In the genomic region with DNA sequence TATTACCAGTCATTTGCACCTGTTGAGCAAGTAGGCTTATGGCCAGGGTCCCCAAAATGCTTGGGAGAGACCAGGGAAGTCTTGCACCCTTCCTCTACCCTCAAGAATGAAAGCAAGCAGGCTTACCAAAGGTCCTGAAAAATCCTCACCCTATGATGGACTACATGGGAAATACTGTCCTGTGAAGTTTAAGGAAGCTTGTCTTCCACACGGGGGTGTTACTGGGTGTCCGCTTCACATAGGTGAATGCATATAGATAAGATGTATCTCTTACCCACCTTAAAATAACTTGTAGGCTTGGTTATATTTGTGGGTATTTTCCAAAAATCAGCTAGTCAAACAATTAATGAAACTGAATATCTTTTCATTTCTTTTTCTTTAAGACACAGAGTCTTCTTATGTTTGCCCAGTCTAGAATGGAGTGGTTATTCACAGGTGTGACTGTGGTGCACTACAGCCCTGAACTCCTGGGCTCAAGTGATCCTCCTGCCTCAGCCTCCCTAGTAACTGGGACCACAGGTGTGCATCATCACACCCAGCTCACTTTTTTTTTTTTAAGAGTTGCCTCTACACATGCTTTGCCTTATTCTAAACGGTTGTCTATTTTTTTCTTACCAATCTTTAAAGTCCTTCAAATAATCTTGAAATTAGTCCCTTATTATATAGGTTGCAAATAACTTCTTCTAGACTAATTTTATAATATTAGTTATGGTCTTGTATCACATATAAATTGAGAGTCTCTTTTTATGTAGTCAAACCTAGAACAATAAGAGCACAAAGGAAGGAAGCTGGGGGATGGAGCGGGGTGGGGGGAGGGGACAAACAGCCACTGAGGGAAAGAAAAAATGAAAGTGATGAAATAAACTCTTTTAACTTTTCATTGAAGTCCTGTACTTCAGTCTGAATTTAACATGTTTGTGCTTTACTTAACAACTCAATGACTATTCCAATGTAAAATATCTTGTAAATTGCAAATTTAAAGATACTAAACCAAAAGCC, we compare ENCODE assay signal across 36 cellular contexts. TPM values are rescaled to one million over a fixed set of nuclear protein-coding genes. Genes with fewer than 3 reads are reported as not detected.
DNase-seq lines count a peak whose midpoint lies in the region; ATAC-seq and TF ChIP-seq lines count a peak whose summit lies in the region.
"Had no signal": no experiment of that assay in that cellular context is flagged by ENCODE, and none has a peak within 500 bp of the region (broad histone marks: within the 10 kb centered on the region; RNA-seq: fewer than 3 reads in every experiment).

No MANE protein-coding gene starts in this region.

- in situ Hi-C loops in GM13977 (cut with MboI; ENCODE audit: low pct_unique_long_range_greater_than_20kb, low sequenced_read_pairs, unreplicated experiment) = no loop called here

- H3K4me2 ChIP-seq in DND-41 (ENCODE audit: insufficient read depth, low read length) (peak overlapping the region; percentile 48), Loucy (ENCODE audit: low read depth, low read length, poor library complexity, severe bottlenecking) (peak overlapping the region; percentile 72)
- H3K4me2 ChIP-seq: GM23338, KMS-11 had no signal

- CTCF ChIA-PET in activated CD4-positive, alpha-beta memory T cell treated with anti-CD3 and anti-CD28 coated beads for 36 hours (lab: Charles Lee) = no interaction called here

- TF ChIP-seq CTCF in DND-41 (IDR thresholded peaks at IDR 0.05; ENCODE audit: borderline replicate concordance, extremely low read depth, low read length, poor library complexity, severe bottlenecking) = no peak
- TF ChIP-seq CTCF in Loucy (conservative IDR thresholded peaks at IDR 0.05; ENCODE audit: low read length) = no peak
- TF ChIP-seq CTCF in GM13977 (IDR thresholded peaks at IDR 0.05; ENCODE audit: extremely low read depth, insufficient read depth, missing control alignments) = no peak

- no peak for DNase-seq in activated T-cell treated with anti-CD3 and anti-CD28 coated beads, Interleukin-2, amount 50 U/mL, for 24 hours
- DNase-seq in activated T-cell treated with anti-CD3 and anti-CD28 coated beads, Interleukin-2, amount 50 U/mL, for 48 hours = no peak
- DNase-seq in DND-41 (peak; percentile 55), GM13977 (ENCODE audit: low spot score) (no peak)
- no peak for DNase-seq in activated CD4-positive, alpha-beta memory T cell treated with anti-CD3 and anti-CD28 coated beads for 36 hours
- DNase-seq: COR-L47; effector CD8-positive, alpha-beta T cell; HFFc6; kidney glomerular epithelial cell; lower lobe of right lung; midbrain; natural killer cell; NCI-H1417; NCI-H2029; NCI-H524; NK-92 treated with Interleukin-12 subunit alpha and Interleukin-12 subunit beta, amount 100 ng/mL, for 24 hours; nucleus accumbens; psoas muscle; Right ventricle myocardium superior; stimulated activated CD4-positive, alpha-beta T cell treated with anti-CD3 and anti-CD28 coated beads, Interleukin-12 subunit alpha, Interleukin-12 subunit beta, amount 100 ng/mL, for 4 hours; stimulated activated CD4-positive, alpha-beta T cell treated with anti-CD3 and anti-CD28 coated beads, Interleukin-2, amount 100 ng/mL, for 48 hours; transverse colon had no signal

- H3K36me3 ChIP-seq in DND-41 (ENCODE audit: insufficient read depth, low read length) = no peaks in the 10 kb centered on the region
- no peaks in the 10 kb centered on the region for H3K36me3 ChIP-seq in Loucy (ENCODE audit: insufficient read depth, low read length)
- H3K36me3 ChIP-seq: ascending aorta, cardiac muscle cell, gastroesophageal sphincter, lower lobe of right lung, transverse colon had no signal

- peaks cover 23% of the 10 kb centered on the region for H3K4me1 ChIP-seq in DND-41 (ENCODE audit: insufficient read depth, low read length)
- H3K4me1 ChIP-seq in Loucy (ENCODE audit: insufficient read depth, low read length, poor library complexity, severe bottlenecking) = peaks cover 22% of the 10 kb centered on the region
- H3K4me1 ChIP-seq: ascending aorta, gastroesophageal sphincter, lower lobe of right lung, psoas muscle, transverse colon had no signal

- H3K27ac ChIP-seq in DND-41 (ENCODE audit: low read length) = peak overlapping the region; percentile 71
- H3K27ac ChIP-seq: ascending aorta, cardiac muscle cell, coronary artery, gastroesophageal sphincter, HL-60, KMS-11, lower lobe of right lung, psoas muscle, transverse colon had no signal

- peak overlapping the region; percentile 55; the same call in 1 of the 2 replicates for H2AFZ ChIP-seq in DND-41 (ENCODE audit: low read depth, low read length)
- H2AFZ ChIP-seq in Loucy (ENCODE audit: low read length) = peak overlapping the region; percentile 81
- H2AFZ ChIP-seq: GM23338 had no signal

- intact Hi-C loops in activated CD4-positive, alpha-beta memory T cell treated with anti-CD3 and anti-CD28 coated beads for 36 hours (cut with micrococcal nuclease) = no loop called here

- no peaks in the 10 kb centered on the region for H3K9me3 Mint-ChIP-seq in activated T-cell treated with anti-CD3 and anti-CD28 coated beads, Interleukin-2, amount 50 U/mL, for 24 hours
- H3K9me3 Mint-ChIP-seq in activated naive CD4-positive, alpha-beta T cell treated with anti-CD3 and anti-CD28 coated beads, Interleukin-2, amount 50 U/mL, for 24 hours = peaks cover 25% of the 10 kb centered on the region
- H3K9me3 Mint-ChIP-seq in activated CD4-positive, alpha-beta memory T cell treated with anti-CD3 and anti-CD28 coated beads for 36 hours = peaks cover 15% of the 10 kb centered on the region
- H3K9me3 Mint-ChIP-seq: HFFc6, natural killer cell had no signal

- H3K9ac ChIP-seq in DND-41 (ENCODE audit: low read depth, low read length) (peak overlapping the region; percentile 30; the same call in 1 of the 2 replicates), Loucy (ENCODE audit: low read depth, low read length, poor library complexity, severe bottlenecking) (peak overlapping the region; percentile 49)
- H3K9ac ChIP-seq: KMS-11 had no signal

- H3K4me1 Mint-ChIP-seq in activated T-cell treated with anti-CD3 and anti-CD28 coated beads, Interleukin-2, amount 50 U/mL, for 24 hours (ENCODE audit: low read depth) = peaks cover 23% of the 10 kb centered on the region
- peaks cover 31% of the 10 kb centered on the region for H3K4me1 Mint-ChIP-seq in activated naive CD4-positive, alpha-beta T cell treated with anti-CD3 and anti-CD28 coated beads, Interleukin-2, amount 50 U/mL, for 24 hours
- peaks cover 9% of the 10 kb centered on the region for H3K4me1 Mint-ChIP-seq in activated CD4-positive, alpha-beta memory T cell treated with anti-CD3 and anti-CD28 coated beads for 36 hours (ENCODE audit: low read depth)
- H3K4me1 Mint-ChIP-seq: natural killer cell had no signal

- no peaks in the 10 kb centered on the region for H3K9me2 ChIP-seq in Loucy (replicated peaks; ENCODE audit: low read depth, low read length)

- H3K4me3 ChIP-seq in DND-41 (ENCODE audit: low read depth in 1 of 2, low read length in 2 of 2) = no peak overlapping the region
- H3K4me3 ChIP-seq in Loucy (ENCODE audit: low read length, poor library complexity, severe bottlenecking) = peak overlapping the region; percentile 55
- H3K4me3 ChIP-seq: ascending aorta, cardiac muscle cell, coronary artery, gastroesophageal sphincter, GM23338, lower lobe of right lung, psoas muscle, transverse colon had no signal

- no peaks in the 10 kb centered on the region for H3K27me3 Mint-ChIP-seq in activated T-cell treated with anti-CD3 and anti-CD28 coated beads, Interleukin-2, amount 50 U/mL, for 24 hours
- no peaks in the 10 kb centered on the region for H3K27me3 Mint-ChIP-seq in activated naive CD4-positive, alpha-beta T cell treated with anti-CD3 and anti-CD28 coated beads, Interleukin-2, amount 50 U/mL, for 24 hours
- no peaks in the 10 kb centered on the region for H3K27me3 Mint-ChIP-seq in activated CD4-positive, alpha-beta memory T cell treated with anti-CD3 and anti-CD28 coated beads for 36 hours
- H3K27me3 Mint-ChIP-seq: activated naive CD8-positive, alpha-beta T cell had no signal

- no peaks in the 10 kb centered on the region for H3K27me3 ChIP-seq in DND-41 (ENCODE audit: insufficient read depth, low read length, poor library complexity)
- H3K27me3 ChIP-seq in Loucy (ENCODE audit: insufficient read depth, low read length, poor library complexity, severe bottlenecking) = no peaks in the 10 kb centered on the region
- H3K27me3 ChIP-seq: ascending aorta, cardiac muscle cell, gastroesophageal sphincter, transverse colon had no signal

- H3F3A ChIP-seq in Loucy (ENCODE audit: low read depth) = no peaks in the 10 kb centered on the region

- peak overlapping the region; percentile 53 for H3K27ac Mint-ChIP-seq in activated T-cell treated with anti-CD3 and anti-CD28 coated beads, Interleukin-2, amount 50 U/mL, for 24 hours
- peak overlapping the region; percentile 56 for H3K27ac Mint-ChIP-seq in activated naive CD4-positive, alpha-beta T cell treated with anti-CD3 and anti-CD28 coated beads, Interleukin-2, amount 50 U/mL, for 24 hours
- H3K27ac Mint-ChIP-seq in activated CD4-positive, alpha-beta memory T cell treated with anti-CD3 and anti-CD28 coated beads for 36 hours = no peak overlapping the region
- H3K27ac Mint-ChIP-seq: activated naive CD8-positive, alpha-beta T cell; activated T-helper 1 cell treated with anti-CD3 and anti-CD28 coated beads, Interleukin-12 subunit alpha, Interleukin-12 subunit beta, Interleukin-2, Interleukin-4 antibody, amounts not matched to agents 30 ng/mL and 10 ng/mL and 1 ng/mL, durations not matched to agents 14 hours and 24 hours and 36 hours; GM23338; HFFc6; natural killer cell had no signal

- H4K20me1 ChIP-seq in DND-41 (ENCODE audit: insufficient read depth, low read length) (no peaks in the 10 kb centered on the region), Loucy (ENCODE audit: insufficient read depth, low read length, poor library complexity, severe bottlenecking) (no peaks in the 10 kb centered on the region)

- no peaks in the 10 kb centered on the region for H3K36me3 Mint-ChIP-seq in activated T-cell treated with anti-CD3 and anti-CD28 coated beads, Interleukin-2, amount 50 U/mL, for 24 hours (ENCODE audit: low read depth)
- peaks cover 7% of the 10 kb centered on the region for H3K36me3 Mint-ChIP-seq in activated naive CD4-positive, alpha-beta T cell treated with anti-CD3 and anti-CD28 coated beads, Interleukin-2, amount 50 U/mL, for 24 hours
- H3K36me3 Mint-ChIP-seq in activated CD4-positive, alpha-beta memory T cell treated with anti-CD3 and anti-CD28 coated beads for 36 hours = peaks cover 2% of the 10 kb centered on the region
- H3K36me3 Mint-ChIP-seq: natural killer cell had no signal

- no peak overlapping the region for H3K4me3 Mint-ChIP-seq in activated T-cell treated with anti-CD3 and anti-CD28 coated beads, Interleukin-2, amount 50 U/mL, for 24 hours
- H3K4me3 Mint-ChIP-seq in activated naive CD4-positive, alpha-beta T cell treated with anti-CD3 and anti-CD28 coated beads, Interleukin-2, amount 50 U/mL, for 24 hours = peak overlapping the region; percentile 15
- no peak overlapping the region for H3K4me3 Mint-ChIP-seq in activated CD4-positive, alpha-beta memory T cell treated with anti-CD3 and anti-CD28 coated beads for 36 hours
- H3K4me3 Mint-ChIP-seq: activated naive CD8-positive, alpha-beta T cell; activated T-helper 1 cell treated with anti-CD3 and anti-CD28 coated beads, Interleukin-12 subunit alpha, Interleukin-12 subunit beta, Interleukin-2, Interleukin-4 antibody, amounts not matched to agents 30 ng/mL and 10 ng/mL and 1 ng/mL, durations not matched to agents 14 hours and 24 hours and 36 hours; GM23338; HFFc6; natural killer cell had no signal

- POLR2A ChIA-PET in activated CD4-positive, alpha-beta memory T cell treated with anti-CD3 and anti-CD28 coated beads for 36 hours (lab: Charles Lee) = interaction anchor here (0.6 kb wide), 1 partner anchor 253 kb away, joined by 4 read pairs; no protein-coding TSS in a partner anchor

- no peaks in the 10 kb centered on the region for H3K79me2 ChIP-seq in DND-41 (ENCODE audit: insufficient read depth, low read length)
- no peaks in the 10 kb centered on the region for H3K79me2 ChIP-seq in Loucy (ENCODE audit: insufficient read depth, low read length)

- ATAC-seq in DND-41 (ENCODE audit: insufficient read depth, low read depth) = peak; percentile 79
- ATAC-seq in HG03432 (IDR thresholded peaks at IDR 0.05; ENCODE audit: unreplicated experiment) = no peak
- ATAC-seq: gastroesophageal sphincter, GM23338, lower lobe of right lung, natural killer cell, psoas muscle, sciatic nerve had no signal

- peaks cover 4% of the 10 kb centered on the region for H3K9me3 ChIP-seq in DND-41 (ENCODE audit: insufficient read depth, low read length, severe bottlenecking)
- H3K9me3 ChIP-seq in Loucy (ENCODE audit: insufficient read depth, low read depth, low read length) = peaks cover 14% of the 10 kb centered on the region; the same call in 1 of the 2 replicates
- H3K9me3 ChIP-seq: lower lobe of right lung, psoas muscle, transverse colon had no signal

RNA-seq across cellular contexts. Expression of a gene that starts 49.0 kb away (rescaled TPM):
- total RNA-seq in activated CD4-positive, alpha-beta memory T cell treated with anti-CD3 and anti-CD28 coated beads for 36 hours = not detected
- total RNA-seq: activated T-helper 1 cell treated with anti-CD3 and anti-CD28 coated beads, Interleukin-12 subunit alpha, Interleukin-12 subunit beta, Interleukin-2, Interleukin-4 antibody, amounts not matched to agents 30 ng/mL and 10 ng/mL and 1 ng/mL, durations not matched to agents 14 hours and 24 hours and 36 hours; ascending aorta; natural killer cell; psoas muscle; Right ventricle myocardium superior; sciatic nerve; subcutaneous adipose tissue had no signal
